Comparison of ENCODE assay signal across 8 cellular contexts in the genomic region with DNA sequence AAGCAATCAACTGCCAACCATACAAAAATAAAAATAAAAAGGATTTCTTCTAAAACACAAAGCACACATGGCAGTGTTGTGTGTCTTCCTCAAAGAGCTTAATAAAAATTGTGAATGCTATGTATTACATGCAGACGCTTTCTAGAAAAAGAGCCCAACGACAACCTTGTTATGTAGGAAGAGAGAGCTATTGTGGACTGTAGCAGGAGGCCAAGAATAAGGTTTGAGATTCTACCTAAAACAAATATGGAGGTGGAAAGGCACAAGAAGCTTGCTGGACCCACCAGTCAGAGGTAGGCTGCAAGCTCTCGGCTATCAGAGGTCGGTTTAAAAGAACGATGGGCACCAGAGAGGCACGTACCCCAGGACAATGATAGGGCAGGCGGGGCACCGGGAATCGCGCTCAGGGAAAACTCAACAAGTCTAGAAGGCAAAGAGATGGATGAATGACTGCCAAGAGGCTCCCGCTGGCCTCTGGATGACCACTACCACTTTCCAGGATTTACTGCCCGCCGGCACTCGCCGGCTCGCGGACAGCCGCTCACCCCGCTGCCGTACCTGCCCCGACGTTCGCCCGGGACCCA. TPM values are rescaled to one million over a fixed set of nuclear protein-coding genes. Genes with fewer than 3 reads are reported as not detected.
DNase-seq lines count a peak whose midpoint lies in the region; ATAC-seq and TF ChIP-seq lines count a peak whose summit lies in the region.

No MANE protein-coding gene starts in this region.

- H3K4me3 ChIP-seq in esophagus squamous epithelium, result peak overlapping the region; percentile 59 to 93 (median 87)

- peaks cover 0 to 20% (median 0%) of the 10 kb centered on the region in 4 donors for H3K27me3 ChIP-seq in esophagus squamous epithelium

- POLR2A ChIA-PET in activated CD4-positive, alpha-beta T cell treated with anti-CD3 and anti-CD28 coated beads, Interleukin-2, amount 10 ng/mL, durations not matched to agents 7 days and 5 days (lab: Charles Lee), result no interaction called here

- H3K27ac ChIP-seq in esophagus squamous epithelium, result peak overlapping the region; percentile 84 to 95 (median 87)

- H3K27ac Mint-ChIP-seq in activated CD4-positive, alpha-beta T cell treated with anti-CD3 and anti-CD28 coated beads, Interleukin-2, amount 10 ng/mL, durations not matched to agents 7 days and 5 days, result peak overlapping the region; percentile 92
- peak overlapping the region; percentile 82 for H3K27ac Mint-ChIP-seq in T-helper 2 cell treated with Interferon-gamma antibody and Interleukin-4, amounts not matched to agents 5 μg/mL and 100 μg/mL, for 36 hours
- H3K27ac Mint-ChIP-seq in nephron progenitor cell, result peak overlapping the region; percentile 98

- CTCF ChIA-PET in activated CD4-positive, alpha-beta T cell treated with anti-CD3 and anti-CD28 coated beads, Interleukin-2, amount 10 ng/mL, durations not matched to agents 7 days and 5 days (lab: Charles Lee), result no interaction called here

- H3K4me1 ChIP-seq in esophagus squamous epithelium, result peaks cover 8 to 49% (median 8%) of the 10 kb centered on the region in 3 donors

- TF ChIP-seq CTCF in esophagus squamous epithelium (IDR thresholded peaks at IDR 0.05) (no peak), nephron progenitor cell (IDR thresholded peaks at IDR 0.05) (no peak)

- H3K9me3 Mint-ChIP-seq in activated CD4-positive, alpha-beta T cell treated with anti-CD3 and anti-CD28 coated beads, Interleukin-2, amount 10 ng/mL, durations not matched to agents 7 days and 5 days, result no peaks in the 10 kb centered on the region
- H3K9me3 Mint-ChIP-seq in T-helper 2 cell treated with Interferon-gamma antibody and Interleukin-4, amounts not matched to agents 5 μg/mL and 100 μg/mL, for 36 hours, result no peaks in the 10 kb centered on the region
- no peaks in the 10 kb centered on the region for H3K9me3 Mint-ChIP-seq in nephron progenitor cell

- peaks cover 43% of the 10 kb centered on the region for H3K27me3 Mint-ChIP-seq in activated CD4-positive, alpha-beta T cell treated with anti-CD3 and anti-CD28 coated beads, Interleukin-2, amount 10 ng/mL, durations not matched to agents 7 days and 5 days
- H3K27me3 Mint-ChIP-seq in T-helper 2 cell treated with Interferon-gamma antibody and Interleukin-4, amounts not matched to agents 5 μg/mL and 100 μg/mL, for 36 hours (ENCODE audit: low read depth), result peaks cover 42% of the 10 kb centered on the region
- no peaks in the 10 kb centered on the region for H3K27me3 Mint-ChIP-seq in nephron progenitor cell (ENCODE audit: low read depth, poor library complexity)

- peak overlapping the region; percentile 85 for H3K4me3 Mint-ChIP-seq in activated CD4-positive, alpha-beta T cell treated with anti-CD3 and anti-CD28 coated beads, Interleukin-2, amount 10 ng/mL, durations not matched to agents 7 days and 5 days
- H3K4me3 Mint-ChIP-seq in T-helper 2 cell treated with Interferon-gamma antibody and Interleukin-4, amounts not matched to agents 5 μg/mL and 100 μg/mL, for 36 hours, result peak overlapping the region; percentile 92
- peak overlapping the region; percentile 98 for H3K4me3 Mint-ChIP-seq in nephron progenitor cell

- WGBS in esophagus squamous epithelium, 2 donors, result 2 to 10% methylated on average over 18 to 19 of the region's 24 CpGs

- no peaks in the 10 kb centered on the region for H3K36me3 ChIP-seq in esophagus squamous epithelium

- H3K36me3 Mint-ChIP-seq in activated CD4-positive, alpha-beta T cell treated with anti-CD3 and anti-CD28 coated beads, Interleukin-2, amount 10 ng/mL, durations not matched to agents 7 days and 5 days (ENCODE audit: low read depth), result peaks cover 3% of the 10 kb centered on the region
- H3K36me3 Mint-ChIP-seq in T-helper 2 cell treated with Interferon-gamma antibody and Interleukin-4, amounts not matched to agents 5 μg/mL and 100 μg/mL, for 36 hours (ENCODE audit: low read depth), result peaks cover 6% of the 10 kb centered on the region
- peaks cover 7% of the 10 kb centered on the region for H3K36me3 Mint-ChIP-seq in nephron progenitor cell (ENCODE audit: low read depth)

- peaks cover 14% of the 10 kb centered on the region for H3K4me1 Mint-ChIP-seq in activated CD4-positive, alpha-beta T cell treated with anti-CD3 and anti-CD28 coated beads, Interleukin-2, amount 10 ng/mL, durations not matched to agents 7 days and 5 days
- H3K4me1 Mint-ChIP-seq in T-helper 2 cell treated with Interferon-gamma antibody and Interleukin-4, amounts not matched to agents 5 μg/mL and 100 μg/mL, for 36 hours (ENCODE audit: low read depth), result peaks cover 7% of the 10 kb centered on the region
- peaks cover 45% of the 10 kb centered on the region for H3K4me1 Mint-ChIP-seq in nephron progenitor cell

- no peak for DNase-seq in activated CD4-positive, alpha-beta T cell treated with anti-CD3 and anti-CD28 coated beads, Interleukin-2, amount 10 ng/mL, durations not matched to agents 7 days and 5 days
- no peak for DNase-seq in activated CD4-positive, alpha-beta T cell treated with anti-CD3 and anti-CD28 coated beads, Interleukin-2, amount 50 U/mL, for 1 hour
- no peak for DNase-seq in T-helper 2 cell treated with Interferon-gamma antibody and Interleukin-4, amounts not matched to agents 5 μg/mL and 100 μg/mL, for 36 hours (ENCODE audit: low spot score)
- DNase-seq in esophagus squamous epithelium (lab: John Stamatoyannopoulos, UW) (no peak), nephron progenitor cell (no peak)

- ATAC-seq in GM21576 (IDR thresholded peaks at IDR 0.05; ENCODE audit: unreplicated experiment) (no peak), GM21786 (IDR thresholded peaks at IDR 0.05; ENCODE audit: unreplicated experiment) (no peak), GM19324 (IDR thresholded peaks at IDR 0.05; ENCODE audit: low FRiP score, unreplicated experiment) (no peak)

- H3K9me3 ChIP-seq in esophagus squamous epithelium, result no peaks in the 10 kb centered on the region

- intact Hi-C loops in esophagus squamous epithelium (cut with DNase I), result loop anchor here (5.0 kb wide), 1 partner anchor 194 kb away; a partner anchor contains a TSS

- TF ChIP-seq POLR2A in esophagus squamous epithelium (IDR thresholded peaks at IDR 0.05), result no peak

RNA-seq across cellular contexts. Expression of a gene that starts 1.1 kb away (rescaled TPM):
- total RNA-seq in activated CD4-positive, alpha-beta T cell treated with anti-CD3 and anti-CD28 coated beads, Interleukin-2, amount 10 ng/mL, durations not matched to agents 7 days and 5 days, result 10 to 100 TPM; 21.9 to 25.0 TPM
- total RNA-seq in esophagus squamous epithelium, result 10 to 100 TPM in 2 of 4 donors, 1 to 10 TPM in 2; 3.7 to 47.7 (median 17.1) TPM
